23 cellular contexts compared by ENCODE assay signal in the genomic region with DNA sequence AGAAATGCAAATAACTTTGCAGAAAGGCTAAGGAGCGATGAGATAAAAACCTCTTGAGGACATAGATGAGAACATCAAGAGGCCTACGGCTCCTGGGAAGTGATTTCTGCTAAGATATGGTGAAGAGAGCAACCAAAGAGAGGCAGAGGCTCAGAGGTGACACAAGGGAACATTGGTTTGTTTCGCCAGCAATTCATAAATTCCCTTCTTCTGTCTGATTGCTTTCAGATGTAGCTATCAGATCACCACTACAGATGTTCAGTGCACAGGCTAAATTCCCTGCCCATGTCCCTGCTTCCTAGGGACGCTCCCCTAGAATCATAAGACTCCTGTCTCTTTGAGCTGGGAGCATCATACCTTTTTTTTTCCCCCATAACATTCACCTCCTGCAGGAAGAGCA. TPM values are rescaled to one million over a fixed set of nuclear protein-coding genes. Genes with fewer than 3 reads are reported as not detected.
A peak's percentile ranks its signal among the peaks of the same experiment; 100 is the strongest.
DNase-seq lines count a peak whose midpoint lies in the region; ATAC-seq and TF ChIP-seq lines count a peak whose summit lies in the region.
"Had no signal": no experiment of that assay in that cellular context is flagged by ENCODE, and none has a peak within 500 bp of the region (broad histone marks: within the 10 kb centered on the region; RNA-seq: fewer than 3 reads in every experiment).

No MANE protein-coding gene starts in this region.

- H3K4me3 Mint-ChIP-seq in GM23338 (no peak overlapping the region), neural progenitor cell (no peak overlapping the region)
- H3K4me3 Mint-ChIP-seq: CD4-positive, alpha-beta memory T cell; HFFc6 had no signal

- H3K4me1 Mint-ChIP-seq in GM23338 (peaks cover 29% of the 10 kb centered on the region), neural progenitor cell (peaks cover 24% of the 10 kb centered on the region)
- H3K4me1 Mint-ChIP-seq: CD4-positive, alpha-beta memory T cell had no signal

- H3K9me3 ChIP-seq in hepatocyte (ENCODE audit: low read depth), result no peaks in the 10 kb centered on the region
- H3K9me3 ChIP-seq in neural progenitor cell (ENCODE audit: low read depth), result no peaks in the 10 kb centered on the region
- H3K9me3 ChIP-seq: A549, HAP-1 had no signal

- WGBS in hepatocyte (ENCODE audit: low lambda C conversion rate, missing lambda C conversion rate), result 66% methylated on average over 4 of the region's 4 CpGs

- H3K27me3 ChIP-seq in GM23338 (ENCODE audit: insufficient read depth), result no peaks in the 10 kb centered on the region
- no peaks in the 10 kb centered on the region for H3K27me3 ChIP-seq in hepatocyte
- no peaks in the 10 kb centered on the region for H3K27me3 ChIP-seq in neural progenitor cell

- TF ChIP-seq CTCF in GM23338 (conservative IDR thresholded peaks at IDR 0.05; ENCODE audit: low read depth in 2 of 2) (no peak), hepatocyte (IDR thresholded peaks at IDR 0.05; ENCODE audit: poor library complexity) (no peak), neural progenitor cell (IDR thresholded peaks at IDR 0.05) (no peak)

- no peak overlapping the region for H3K4me3 ChIP-seq in GM23338
- H3K4me3 ChIP-seq in hepatocyte, result no peak overlapping the region
- no peak overlapping the region for H3K4me3 ChIP-seq in neural progenitor cell
- H3K4me3 ChIP-seq: A549, GM23248, HAP-1 had no signal

- H2AFZ ChIP-seq in GM23338 (peak overlapping the region; percentile 35), hepatocyte (no peak overlapping the region), neural progenitor cell (replicated peaks) (peak overlapping the region; percentile 0)
- H2AFZ ChIP-seq: GM23248 had no signal

- no peaks in the 10 kb centered on the region for H3K9me3 Mint-ChIP-seq in GM23338
- H3K9me3 Mint-ChIP-seq in neural progenitor cell, result no peaks in the 10 kb centered on the region
- H3K9me3 Mint-ChIP-seq: CD4-positive, alpha-beta memory T cell; HFFc6 had no signal

- H3K4me1 ChIP-seq in GM23338 (ENCODE audit: insufficient read depth), result no peaks in the 10 kb centered on the region
- peaks cover 5% of the 10 kb centered on the region for H3K4me1 ChIP-seq in hepatocyte (ENCODE audit: insufficient read depth)
- no peaks in the 10 kb centered on the region for H3K4me1 ChIP-seq in neural progenitor cell
- H3K4me1 ChIP-seq: A549, HAP-1 had no signal

- H3K36me3 ChIP-seq in GM23338 (ENCODE audit: insufficient read depth), result no peaks in the 10 kb centered on the region
- no peaks in the 10 kb centered on the region for H3K36me3 ChIP-seq in hepatocyte (replicated peaks; ENCODE audit: insufficient read depth, low read depth)
- no peaks in the 10 kb centered on the region for H3K36me3 ChIP-seq in neural progenitor cell
- H3K36me3 ChIP-seq: HAP-1 had no signal

- no peaks in the 10 kb centered on the region for H3K9me2 ChIP-seq in GM23338 (ENCODE audit: insufficient read depth)
- no peaks in the 10 kb centered on the region for H3K9me2 ChIP-seq in hepatocyte (replicated peaks; ENCODE audit: insufficient read depth)

- H3K27ac Mint-ChIP-seq in GM23338 (no peak overlapping the region), neural progenitor cell (no peak overlapping the region)
- H3K27ac Mint-ChIP-seq: CD4-positive, alpha-beta memory T cell; HFFc6 had no signal

- ATAC-seq in GM23338, result no peak
- ATAC-seq: A549 had no signal

- H3K79me2 ChIP-seq in GM23338 (replicated peaks; ENCODE audit: insufficient read depth) (no peaks in the 10 kb centered on the region), hepatocyte (no peaks in the 10 kb centered on the region), neural progenitor cell (ENCODE audit: low read depth) (no peaks in the 10 kb centered on the region)

- DNase-seq in GM23338 (ENCODE audit: low spot score) (no peak), hepatocyte (ENCODE audit: low spot score) (no peak), neural progenitor cell (ENCODE audit: low spot score) (no peak), HK-2 (ENCODE audit: unreplicated experiment) (no peak), glomerular visceral epithelial cell (ENCODE audit: extremely low spot score) (no peak)
- DNase-seq in activated CD4-positive, alpha-beta T cell treated with anti-CD3 and anti-CD28 coated beads, Interleukin-2, amount 50 U/mL, for 48 hours, result no peak
- DNase-seq in activated naive CD4-positive, alpha-beta T cell treated with anti-CD3 and anti-CD28 coated beads, Interleukin-2, amount 50 U/mL, for 16 hours, result no peak
- DNase-seq: 8988T; ACHN; C1 segment of cervical spinal cord; Calu3; CD4-positive, alpha-beta memory T cell; COR-L47; DMS53; DMS79 treated with DMSO at 0.1 percent for 48 hours; GF-D8; GM23248; HFFc6 had no signal

- H3F3A ChIP-seq in GM23338 (replicated peaks; ENCODE audit: low read depth) (no peaks in the 10 kb centered on the region), neural progenitor cell (ENCODE audit: low read depth) (no peaks in the 10 kb centered on the region)

- peak overlapping the region; percentile 30; the same call in 1 of the 2 replicates for H3K4me2 ChIP-seq in GM23338
- H3K4me2 ChIP-seq in hepatocyte, result peak overlapping the region; percentile 3
- no peak overlapping the region for H3K4me2 ChIP-seq in neural progenitor cell
- H3K4me2 ChIP-seq: A549 had no signal

- no peak overlapping the region for H3K27ac ChIP-seq in GM23338 (ENCODE audit: low read depth)
- H3K27ac ChIP-seq in hepatocyte, result no peak overlapping the region
- no peak overlapping the region for H3K27ac ChIP-seq in neural progenitor cell
- H3K27ac ChIP-seq: A549, GM23248 had no signal

- H4K20me1 ChIP-seq in GM23338 (replicated peaks; ENCODE audit: insufficient read depth) (no peaks in the 10 kb centered on the region), hepatocyte (ENCODE audit: insufficient read depth, poor library complexity, severe bottlenecking) (no peaks in the 10 kb centered on the region), neural progenitor cell (ENCODE audit: low read depth) (no peaks in the 10 kb centered on the region)

- H3K36me3 Mint-ChIP-seq in GM23338 (ENCODE audit: low read depth) (no peaks in the 10 kb centered on the region), neural progenitor cell (no peaks in the 10 kb centered on the region)
- H3K36me3 Mint-ChIP-seq: CD4-positive, alpha-beta memory T cell had no signal

- H3K27me3 Mint-ChIP-seq in GM23338 (ENCODE audit: insufficient read depth, low read depth, poor library complexity) (no peaks in the 10 kb centered on the region), neural progenitor cell (ENCODE audit: insufficient read depth, low read depth) (peaks cover 8% of the 10 kb centered on the region)

- H3K9ac ChIP-seq in neural progenitor cell, result no peak overlapping the region
- H3K9ac ChIP-seq: GM23248 had no signal

TF ChIP-seq in GM23338, 12 proteins besides CTCF, POLR2A, EP300 and RAD21 (continues in another document):
- no peak for TF ChIP-seq EZH2 (IDR thresholded peaks at IDR 0.05; ENCODE audit: low read depth, unreplicated experiment)

RNA-seq across cellular contexts. Expression of a gene that starts 11.2 kb away (rescaled TPM):
- not detected in 2 replicates for total RNA-seq in GM23338 (2014; rRNA removed; shearing (Covaris generic))
- polyA plus RNA-seq in GM23338 (2016; fragmentation: Nextera tagmentation; extraction: Ambion mirVana), result not detected in 2 replicates
- 8.0 and 8.1 TPM in 2 replicates for total RNA-seq in hepatocyte
- polyA plus RNA-seq in hepatocyte, result 5.9 and 10.6 TPM in 2 replicates
- total RNA-seq in neural progenitor cell (ENCODE audit: low replicate concordance), result not detected in 2 replicates
- total RNA-seq: Calu3; CD4-positive, alpha-beta memory T cell; Daoy; G401; GM23248; HFFc6 had no signal
- polyA plus RNA-seq: A549; BJ; CD4-positive, alpha-beta memory T cell; GM23248 had no signal
